In the genomic region with DNA sequence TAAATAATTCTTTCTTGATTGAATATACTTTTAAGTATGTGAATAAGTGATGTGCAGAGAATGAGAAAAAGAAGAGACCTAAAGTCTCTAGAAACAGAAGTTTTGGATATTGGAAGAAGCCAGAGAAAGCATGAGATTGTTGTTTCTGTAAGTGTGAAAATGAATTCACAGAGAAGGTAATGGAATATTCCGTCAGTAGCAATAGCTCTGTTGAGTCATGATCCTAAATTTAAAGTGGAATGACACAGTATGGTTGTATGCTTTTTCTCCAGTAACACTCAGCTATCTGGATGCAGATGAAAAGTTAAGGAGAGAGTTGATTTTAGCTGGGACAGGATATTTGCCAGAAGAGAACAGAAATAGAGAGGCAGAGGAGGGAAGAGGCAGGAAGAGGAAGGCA, we compare ENCODE assay signal across 13 cellular contexts.
A peak's percentile ranks its signal among the peaks of the same experiment; 100 is the strongest.
DNase-seq lines count a peak whose midpoint lies in the region; TF ChIP-seq lines count a peak whose summit lies in the region.
"Had no signal": no experiment of that assay in that cellular context is flagged by ENCODE, and none has a peak within 500 bp of the region (broad histone marks: within the 10 kb centered on the region; RNA-seq: fewer than 3 reads in every experiment).

No MANE protein-coding gene starts in this region.

- H4K91ac ChIP-seq in mesenchymal stem cell (ENCODE audit: low read length), result no peak overlapping the region

- H3K4ac ChIP-seq in mesenchymal stem cell (ENCODE audit: low read depth in 1 of 2, low read length in 2 of 2), result no peak overlapping the region

- no peak overlapping the region for H3K4me3 Mint-ChIP-seq in neural progenitor cell
- H3K4me3 Mint-ChIP-seq: H9 had no signal

- CTCF ChIA-PET in AG04449 (lab: Yijun Ruan, JAX), result no interaction called here

- H2AFZ ChIP-seq in mesenchymal stem cell (ENCODE audit: low read depth, low read length) (no peak overlapping the region), neural progenitor cell (replicated peaks) (no peak overlapping the region)

- H2AK5ac ChIP-seq in mesenchymal stem cell (ENCODE audit: low read length, severe bottlenecking), result no peak overlapping the region

- peak overlapping the region; percentile 34 for H2BK120ac ChIP-seq in mesenchymal stem cell (ENCODE audit: low read depth, low read length)

- DNase-seq in AG04449 (ENCODE audit: low read depth, low spot score), result peak; percentile 7
- peak; percentile 52 for DNase-seq in EH (ENCODE audit: low read depth)
- DNase-seq in fibroblast of mammary gland (ENCODE audit: low read depth), result peak; percentile 2
- DNase-seq in mesenchymal stem cell, result peak; percentile 65
- DNase-seq in KBM-7, result no peak
- no peak for DNase-seq in kidney glomerular epithelial cell (lab: John Stamatoyannopoulos, UW)
- no peak for DNase-seq in epidermal melanocyte (ENCODE audit: insufficient read length, low spot score)
- DNase-seq in neural progenitor cell (ENCODE audit: low spot score), result no peak
- DNase-seq: CD4-positive, CD25-positive, alpha-beta regulatory T cell; GOT3; H9 had no signal

- no peak overlapping the region for H2BK12ac ChIP-seq in mesenchymal stem cell (ENCODE audit: low read length in 2 of 2)

- no peak overlapping the region for H2BK15ac ChIP-seq in mesenchymal stem cell (ENCODE audit: low read depth, poor library complexity, severe bottlenecking)

- H3K9me3 ChIP-seq in mesenchymal stem cell (ENCODE audit: control insufficient read depth, low read length) (no peaks in the 10 kb centered on the region), neural progenitor cell (ENCODE audit: low read depth) (no peaks in the 10 kb centered on the region)

- no peak overlapping the region for H2BK5ac ChIP-seq in mesenchymal stem cell (ENCODE audit: low read depth, low read length, poor library complexity, severe bottlenecking)

- H3K27ac Mint-ChIP-seq in neural progenitor cell, result no peak overlapping the region
- H3K27ac Mint-ChIP-seq: CD4-positive, CD25-positive, alpha-beta regulatory T cell; H9 had no signal

- H3K27me3 ChIP-seq in mesenchymal stem cell (ENCODE audit: control insufficient read depth in 1 of 2, insufficient read depth in 1 of 2, low read length in 2 of 2) (no peaks in the 10 kb centered on the region), neural progenitor cell (no peaks in the 10 kb centered on the region)
- H3K27me3 ChIP-seq: BLaER1 treated with 17β-estradiol and CSF1 and Interleukin-3, amounts not matched to agents 10 nM and 100 nM had no signal

- no peaks in the 10 kb centered on the region for H4K20me1 ChIP-seq in neural progenitor cell (ENCODE audit: low read depth)
- H4K20me1 ChIP-seq: BLaER1 treated with 17β-estradiol and CSF1 and Interleukin-3, amounts not matched to agents 10 nM and 100 nM had no signal

- no peak overlapping the region for H3K4me3 ChIP-seq in AG04449 (ENCODE audit: low read depth, low read length)
- no peak overlapping the region for H3K4me3 ChIP-seq in fibroblast of mammary gland (ENCODE audit: control insufficient read depth, low read depth, low read length)
- no peak overlapping the region for H3K4me3 ChIP-seq in mesenchymal stem cell (ENCODE audit: insufficient read depth in 1 of 2, low read depth in 1 of 2, low read length in 2 of 2)
- H3K4me3 ChIP-seq in neural progenitor cell, result no peak overlapping the region
- H3K4me3 ChIP-seq: BLaER1 treated with 17β-estradiol and CSF1 and Interleukin-3, amounts not matched to agents 10 nM and 100 nM; GM12878 had no signal

- no peaks in the 10 kb centered on the region for H3F3A ChIP-seq in neural progenitor cell (ENCODE audit: low read depth)

- H3K4me1 ChIP-seq in mesenchymal stem cell (ENCODE audit: control insufficient read depth, insufficient read depth, low read depth, low read length) (no peaks in the 10 kb centered on the region), neural progenitor cell (no peaks in the 10 kb centered on the region)

- POLR2A ChIA-PET in AG04449 (lab: Yijun Ruan, JAX), result no interaction called here

- no peak overlapping the region for H3K23ac ChIP-seq in mesenchymal stem cell (ENCODE audit: low read length in 2 of 2)

- no peak overlapping the region for H3K9ac ChIP-seq in mesenchymal stem cell (ENCODE audit: low read length)
- no peak overlapping the region for H3K9ac ChIP-seq in neural progenitor cell
- H3K9ac ChIP-seq: BLaER1 treated with 17β-estradiol and CSF1 and Interleukin-3, amounts not matched to agents 10 nM and 100 nM had no signal

- H3K79me1 ChIP-seq in mesenchymal stem cell (replicated peaks; ENCODE audit: low read length, poor library complexity, severe bottlenecking), result no peaks in the 10 kb centered on the region

- no peaks in the 10 kb centered on the region for H3K9me3 Mint-ChIP-seq in neural progenitor cell
- H3K9me3 Mint-ChIP-seq: H9 had no signal

- H3K79me2 ChIP-seq in neural progenitor cell (ENCODE audit: low read depth), result no peaks in the 10 kb centered on the region

- H3K36me3 ChIP-seq in mesenchymal stem cell (ENCODE audit: control insufficient read depth in 1 of 2, insufficient read depth in 2 of 2, low read depth in 1 of 2, low read length in 2 of 2) (no peaks in the 10 kb centered on the region), neural progenitor cell (no peaks in the 10 kb centered on the region)
- H3K36me3 ChIP-seq: BLaER1 treated with 17β-estradiol and CSF1 and Interleukin-3, amounts not matched to agents 10 nM and 100 nM had no signal

- H3K14ac ChIP-seq in mesenchymal stem cell (ENCODE audit: low read length in 2 of 2), result no peak overlapping the region

- TF ChIP-seq CTCF in AG04449 (IDR thresholded peaks at IDR 0.05; ENCODE audit: insufficient read depth, low read length, missing control alignments) (no peak), fibroblast of mammary gland (conservative IDR thresholded peaks at IDR 0.05; ENCODE audit: control insufficient read depth, insufficient read depth, low read depth, low read length) (no peak), neural progenitor cell (IDR thresholded peaks at IDR 0.05) (no peak)

- no peaks in the 10 kb centered on the region for H3K4me1 Mint-ChIP-seq in neural progenitor cell
- H3K4me1 Mint-ChIP-seq: CD4-positive, CD25-positive, alpha-beta regulatory T cell; H9 had no signal

- H3K27ac ChIP-seq in mesenchymal stem cell (ENCODE audit: low read length, poor library complexity, severe bottlenecking) (no peak overlapping the region), neural progenitor cell (no peak overlapping the region)

- H4K8ac ChIP-seq in mesenchymal stem cell (ENCODE audit: low read length), result no peak overlapping the region

- H3K4me2 ChIP-seq in mesenchymal stem cell (ENCODE audit: low read length, poor library complexity, severe bottlenecking), result no peak overlapping the region
- no peak overlapping the region for H3K4me2 ChIP-seq in neural progenitor cell

- 20% methylated on average over 1 of the region's 1 CpG for WGBS in mesenchymal stem cell

- H3K36me3 Mint-ChIP-seq in neural progenitor cell, result no peaks in the 10 kb centered on the region
- H3K36me3 Mint-ChIP-seq: CD4-positive, CD25-positive, alpha-beta regulatory T cell had no signal

- H3K27me3 Mint-ChIP-seq in neural progenitor cell (ENCODE audit: insufficient read depth, low read depth), result no peaks in the 10 kb centered on the region
- H3K27me3 Mint-ChIP-seq: CD4-positive, CD25-positive, alpha-beta regulatory T cell had no signal

- H3K18ac ChIP-seq in mesenchymal stem cell (ENCODE audit: low read depth in 1 of 2, low read length in 2 of 2), result no peak overlapping the region

- in situ Hi-C loops in KBM-7 (cut with MboI; ENCODE audit: low pct_unique_long_range_greater_than_20kb, low sequenced_read_pairs), result no loop called here

Comparison
In these comparisons a context has a peak if more than half of its experiments do, and no peak if none do; other contexts are left out.
1. DNase-seq: peak in AG04449 (single experiment), EH (single experiment), fibroblast of mammary gland (single experiment) and mesenchymal stem cell (single experiment); none in KBM-7 (single experiment), kidney glomerular epithelial cell (single experiment), epidermal melanocyte (single experiment) and neural progenitor cell (single experiment).